In genomic region chr5:137122558-137122957, GRCh38 we compare ENCODE assay signal across 26 cellular contexts.
"Had no signal": no experiment of that assay in that cellular context is flagged by ENCODE, and none has a peak within 500 bp of the region (broad histone marks: within the 10 kb centered on the region; RNA-seq: fewer than 3 reads in every experiment).

No MANE protein-coding gene starts in this region.

- DNase-seq: activated CD4-positive, alpha-beta T cell treated with anti-CD3 and anti-CD28 coated beads for 36 hours; activated CD4-positive, alpha-beta T cell treated with anti-CD3 and anti-CD28 coated beads, Interleukin-2, amount 50 U/mL, for 48 hours; activated effector memory CD4-positive, alpha-beta T cell treated with Interleukin-2 at 50 U/mL for 16 hours; activated naive CD4-positive, alpha-beta T cell treated with anti-CD3 and anti-CD28 coated beads for 36 hours; activated naive CD8-positive, alpha-beta T cell treated with anti-CD3 and anti-CD28 coated beads, Interleukin-2, amount 10 ng/mL, durations not matched to agents 7 days and 5 days; activated T-cell treated with anti-CD3 and anti-CD28 coated beads, Interleukin-2, amount 50 U/mL, for 48 hours; amniotic stem cell; cerebellar nuclear complex; cortex of kidney; endodermal cell; esophagus squamous epithelium; head of caudate nucleus; hypothalamus; left ventricle myocardium superior; mammary epithelial cell; natural killer cell; spleen; stimulated activated CD4-positive, alpha-beta T cell treated with anti-CD3 and anti-CD28 coated beads, Interleukin-4, amount 100 ng/mL, for 1 hour; stimulated activated naive CD4-positive, alpha-beta T cell; testis; trophoblast cell; uterus had no signal

- ATAC-seq: activated CD4-positive, alpha-beta T cell treated with anti-CD3 and anti-CD28 coated beads for 36 hours; gastroesophageal sphincter; left ventricle myocardium superior; natural killer cell; WTC11 had no signal

- H3K4me3 ChIP-seq: esophagus squamous epithelium, gastroesophageal sphincter, prostate gland, right atrium auricular region, spleen, testis, uterus had no signal

- H3K27ac ChIP-seq: esophagus squamous epithelium, gastroesophageal sphincter, prostate gland, right atrium auricular region, spleen, testis, uterus had no signal
